Comparison of ENCODE assay signal across 15 cellular contexts in genomic region chr17:7050583-7050982, GRCh38. TPM values are rescaled to one million over a fixed set of nuclear protein-coding genes. Genes with fewer than 3 reads are reported as not detected.
"Had no signal": no experiment of that assay in that cellular context is flagged by ENCODE, and none has a peak within 500 bp of the region (broad histone marks: within the 10 kb centered on the region; RNA-seq: fewer than 3 reads in every experiment).

No MANE protein-coding gene starts in this region.

RNA-seq across cellular contexts. Expression of gene SLC16A11, which starts 6.7 kb away (rescaled TPM):
- total RNA-seq: ascending aorta, astrocyte, bronchial epithelial cell, cerebellum had no signal
- polyA plus RNA-seq: aorta had no signal

RNA-seq across cellular contexts. Expression of gene BCL6B, which starts 27.7 kb away (rescaled TPM):
- total RNA-seq: astrocyte, bronchial epithelial cell, chondrocyte had no signal
- polyA plus RNA-seq: cardiac muscle cell had no signal

RNA-seq across cellular contexts. Expression of gene CLEC10A, which starts 29.5 kb away (rescaled TPM):
- total RNA-seq: activated naive CD4-positive, alpha-beta T cell treated with anti-CD3 and anti-CD28 coated beads for 36 hours; activated naive CD4-positive, alpha-beta T cell treated with anti-CD3 and anti-CD28 coated beads, Interleukin-2, amount 50 U/mL, for 72 hours; activated naive CD8-positive, alpha-beta T cell treated with anti-CD3 and anti-CD28 coated beads for 36 hours; activated T-cell treated with anti-CD3 and anti-CD28 coated beads, Interleukin-2, amount 50 U/mL, for 4 hours; activated T-cell treated with anti-CD3 and anti-CD28 coated beads, Interleukin-2, amount 50 U/mL, for 72 hours; activated T-helper 1 cell treated with anti-CD3 and anti-CD28 coated beads, Interleukin-12 subunit alpha, Interleukin-12 subunit beta, Interleukin-2, Interleukin-4 antibody, amounts not matched to agents 30 ng/mL and 10 ng/mL and 1 ng/mL, durations not matched to agents 14 hours and 24 hours and 36 hours; activated T-helper 17 cell treated with anti-CD3 and anti-CD28 coated beads, Interleukin-2, amount 50 U/mL, for 72 hours; activated T-helper 2 cell treated with anti-CD3 and anti-CD28 coated beads, Interferon-gamma antibody, Interleukin-2, Interleukin-4, amounts not matched to agents 10 μg/mL and 5 μg/mL and 100 μg/mL, durations not matched to agents 14 hours and 24 hours and 36 hours; astrocyte; bronchial epithelial cell; cardiac muscle cell; cerebellum; chondrocyte had no signal
- polyA plus RNA-seq: cardiac muscle cell had no signal
